In genomic region chr20:50367104-50367674, GRCh38 we compare ENCODE assay signal across 19 cellular contexts.
DNase-seq lines count a peak whose midpoint lies in the region; ATAC-seq, FAIRE-seq and TF ChIP-seq lines count a peak whose summit lies in the region.
"Had no signal": no experiment of that assay in that cellular context is flagged by ENCODE, and none has a peak within 500 bp of the region (broad histone marks: within the 10 kb centered on the region; RNA-seq: fewer than 3 reads in every experiment).

No MANE protein-coding gene starts in this region.

- H3K9me3 ChIP-seq in HCT116 (ENCODE audit: control insufficient read depth in 1 of 2, insufficient read depth in 1 of 2, low read depth in 1 of 2, low read length in 2 of 2) = no peaks in the 10 kb centered on the region
- no peaks in the 10 kb centered on the region for H3K9me3 ChIP-seq in PC-9 (ENCODE audit: insufficient read depth, low read depth)
- H3K9me3 ChIP-seq in kidney (ENCODE audit: control insufficient read depth in 1 of 2, low read length in 2 of 2) = no peaks in the 10 kb centered on the region
- H3K9me3 ChIP-seq in spleen = peaks cover 0 to 5% (median 0%) of the 10 kb centered on the region in 8 donors
- H3K9me3 ChIP-seq: breast epithelium, SJSA1 had no signal

- peak overlapping the region; percentile 59; the same call in 1 of the 2 replicates for H3K4me2 ChIP-seq in HCT116 (ENCODE audit: low read length)
- peak overlapping the region; percentile 57 for H3K4me2 ChIP-seq in PC-9
- H3K4me2 ChIP-seq: KMS-11 had no signal

- H3K4me3 ChIP-seq in HCT116 (replicated peaks in 1 of 2; ENCODE audit: low read depth in 1 of 2, low read length in 2 of 2) = no peak overlapping the region
- H3K4me3 ChIP-seq in PC-9 = no peak overlapping the region
- no peak overlapping the region for H3K4me3 ChIP-seq in kidney (ENCODE audit: low read length in 2 of 2)
- H3K4me3 ChIP-seq in spleen = no peak overlapping the region
- H3K4me3 ChIP-seq: breast epithelium, coronary artery, SJSA1 had no signal

- TF ChIP-seq RAD21 in HCT116 (IDR thresholded peaks at IDR 0.05; ENCODE audit: low read depth) = no peak

- CTCF ChIA-PET in HCT116 (lab: Charles Lee) = no interaction called here
- CTCF ChIA-PET in PC-9 (lab: Charles Lee) = interaction anchor here (0.5 to 0.7 kb wide), 2 partner anchors 91 to 179 kb away, joined by 3 to 17 read pairs; no protein-coding TSS in a partner anchor

- TF ChIP-seq CTCF in HCT116 (IDR thresholded peaks at IDR 0.05 in 2 of 3, conservative IDR thresholded peaks at IDR 0.05 in 1 of 3; ENCODE audit: borderline replicate concordance in 1 of 3, insufficient read depth in 1 of 3, low read depth in 2 of 3, low read length in 2 of 3) (no peak), PC-9 (conservative IDR thresholded peaks at IDR 0.05) (no peak), kidney (IDR thresholded peaks at IDR 0.05; ENCODE audit: borderline replicate concordance, extremely low read depth, insufficient read depth) (no peak), spleen (IDR thresholded peaks at IDR 0.05 in 8 of 11, conservative IDR thresholded peaks at IDR 0.05 in 3 of 11) (no peak), progenitor cell of endocrine pancreas (IDR thresholded peaks at IDR 0.05; ENCODE audit: unreplicated experiment) (no peak)

- H3K9ac ChIP-seq in HCT116 (ENCODE audit: low read length) = no peak overlapping the region
- no peak overlapping the region for H3K9ac ChIP-seq in kidney (ENCODE audit: low read length in 2 of 2)
- H3K9ac ChIP-seq: KMS-11 had no signal

- H3K4me1 Mint-ChIP-seq in progenitor cell of endocrine pancreas (ENCODE audit: low read depth) = peaks cover 8% of the 10 kb centered on the region
- H3K4me1 Mint-ChIP-seq: activated B cell treated with CpG ODN at 0.5 μM for 24 hours had no signal

- intact Hi-C loops in HCT116 (cut with micrococcal nuclease) = no loop called here
- intact Hi-C loops in PC-9 (cut with micrococcal nuclease; ENCODE audit: unreplicated experiment) = no loop called here
- intact Hi-C loops in kidney (cut with DNase I) = no loop called here
- intact Hi-C loops in spleen (cut with DNase I; ENCODE audit: low total_unique reads) = no loop called here

- BruUV-seq in HCT116 (replicated peaks; lab: Mats Ljungman, UMichigan) (no TSS peak), PC-9 (replicated peaks; lab: Mats Ljungman, UMichigan) (no TSS peak)

- FAIRE-seq in kidney (lab: Jason Lieb, UNC) = no peak
- FAIRE-seq: GM18507, H54 had no signal

- H2AFZ ChIP-seq in HCT116 (ENCODE audit: low read depth, low read length, poor library complexity, severe bottlenecking) = peak overlapping the region; percentile 37
- no peak overlapping the region for H2AFZ ChIP-seq in PC-9

- DNase-seq in HCT116 (ENCODE audit: low read depth, low spot score) (no peak), PC-9 (no peak), kidney (peak; percentile 9), spleen (no peak), SHP77 treated with DMSO at 0.1 percent for 48 hours (lab: John Stamatoyannopoulos, UW) (no peak), progenitor cell of endocrine pancreas (ENCODE audit: low spot score, unreplicated experiment) (no peak)
- DNase-seq: activated B cell treated with CpG ODN at 0.5 μM for 24 hours, activated gamma-delta T cell treated with Interleukin-2 at 50 U/mL for 16 hours, activated T-cell treated with anti-CD3 and anti-CD28 coated beads for 4 hours, kidney glomerular epithelial cell had no signal

- peaks cover 18 to 29% of the 10 kb centered on the region in 2 experiments for H3K4me1 ChIP-seq in HCT116 (ENCODE audit: control insufficient read depth in 1 of 2, insufficient read depth in 2 of 2, low read length in 2 of 2)
- H3K4me1 ChIP-seq in PC-9 (replicated peaks; ENCODE audit: insufficient read depth) = peaks cover 34% of the 10 kb centered on the region
- peaks cover 0 to 6% of the 10 kb centered on the region in 2 donors for H3K4me1 ChIP-seq in kidney (ENCODE audit: control insufficient read depth in 1 of 2, insufficient read depth in 1 of 2, low read depth in 1 of 2, low read length in 2 of 2)
- peaks cover 0 to 15% (median 10%) of the 10 kb centered on the region in 6 donors for H3K4me1 ChIP-seq in spleen
- H3K4me1 ChIP-seq: breast epithelium had no signal

- H3K27me3 ChIP-seq in HCT116 (ENCODE audit: insufficient read depth, low read length) (no peaks in the 10 kb centered on the region), PC-9 (ENCODE audit: insufficient read depth, low read depth) (no peaks in the 10 kb centered on the region), spleen (replicated peaks in 1 of 7) (no peaks in the 10 kb centered on the region)
- H3K27me3 ChIP-seq: breast epithelium, SJSA1 had no signal

- peaks cover 25% of the 10 kb centered on the region; the same call in 1 of the 2 replicates for H3F3A ChIP-seq in PC-9 (ENCODE audit: insufficient read depth, low read depth)

- H3K27me3 Mint-ChIP-seq in progenitor cell of endocrine pancreas = peaks cover 11% of the 10 kb centered on the region

- H3K79me2 ChIP-seq in HCT116 (ENCODE audit: insufficient read depth, low read length) (no peaks in the 10 kb centered on the region), PC-9 (ENCODE audit: low read depth) (no peaks in the 10 kb centered on the region)

- peaks cover 4% of the 10 kb centered on the region for H3K9me3 Mint-ChIP-seq in progenitor cell of endocrine pancreas (ENCODE audit: low read depth)
- H3K9me3 Mint-ChIP-seq: activated B cell treated with CpG ODN at 0.5 μM for 24 hours; activated CD8-positive, alpha-beta T cell treated with anti-CD3 and anti-CD28 coated beads for 36 hours had no signal

- H3K27ac ChIP-seq in HCT116 (ENCODE audit: low read depth, low read length) (no peak overlapping the region), PC-9 (peak overlapping the region; percentile 30), kidney (ENCODE audit: low read depth in 2 of 2, low read length in 2 of 2) (peak overlapping the region; percentile 34 to 40), spleen (peak overlapping the region in 6 of 8 donors; percentile 40 to 76 (median 58))
- H3K27ac ChIP-seq: breast epithelium, coronary artery, KMS-11, SJSA1 had no signal

- POLR2A ChIA-PET in HCT116 (lab: Charles Lee) = no interaction called here
- POLR2A ChIA-PET in PC-9 (lab: Charles Lee; ENCODE audit: unreplicated experiment) = interaction anchor here (0.6 kb wide), 1 partner anchor 13 kb away, joined by 4 read pairs; no protein-coding TSS in a partner anchor

- no peak for TF ChIP-seq POLR2A in HCT116 (IDR thresholded peaks at IDR 0.05; ENCODE audit: borderline replicate concordance, extremely low read depth, insufficient read depth, insufficient read length)
- TF ChIP-seq POLR2A in spleen (IDR thresholded peaks at IDR 0.05) = no peak

- RAD21 ChIA-PET in HCT116 (lab: Charles Lee; ENCODE audit: low non-redundant PET in 1 of 2, low total read pairs in 2 of 2, uncharacterized antibody in 2 of 2, unreplicated experiment in 2 of 2) = no interaction called here

- H3K4me3 Mint-ChIP-seq in progenitor cell of endocrine pancreas (ENCODE audit: low read depth) = no peak overlapping the region
- H3K4me3 Mint-ChIP-seq: activated B cell treated with CpG ODN at 0.5 μM for 24 hours; activated CD8-positive, alpha-beta T cell treated with anti-CD3 and anti-CD28 coated beads for 36 hours; nephron had no signal

- H3K36me3 ChIP-seq in HCT116 (ENCODE audit: control insufficient read depth in 1 of 2, insufficient read depth in 2 of 2, low read length in 2 of 2) = no peaks in the 10 kb centered on the region
- H3K36me3 ChIP-seq in PC-9 (ENCODE audit: low read depth) = no peaks in the 10 kb centered on the region
- no peaks in the 10 kb centered on the region for H3K36me3 ChIP-seq in kidney (ENCODE audit: control insufficient read depth in 1 of 2, insufficient read depth in 2 of 2, low read length in 2 of 2)
- no peaks in the 10 kb centered on the region for H3K36me3 ChIP-seq in spleen
- H3K36me3 ChIP-seq: breast epithelium, SJSA1 had no signal

- H3K27ac Mint-ChIP-seq in progenitor cell of endocrine pancreas = no peak overlapping the region
- H3K27ac Mint-ChIP-seq: activated CD8-positive, alpha-beta T cell treated with anti-CD3 and anti-CD28 coated beads for 36 hours had no signal

- H3K9me2 ChIP-seq in HCT116 (ENCODE audit: insufficient read depth) = no peaks in the 10 kb centered on the region
- H3K9me2 ChIP-seq in PC-9 (ENCODE audit: insufficient read depth) = no peaks in the 10 kb centered on the region

- ATAC-seq in HCT116 (no peak), HG02642 (IDR thresholded peaks at IDR 0.05; ENCODE audit: poor library complexity, unreplicated experiment) (no peak)
- ATAC-seq: activated CD8-positive, alpha-beta T cell treated with anti-CD3 and anti-CD28 coated beads for 36 hours had no signal

- WGBS in spleen, 5 donors = 58 to 76% (median 74%) methylated on average over 5 of the region's 5 CpGs

- H3K36me3 Mint-ChIP-seq in progenitor cell of endocrine pancreas (ENCODE audit: insufficient read depth) = no peaks in the 10 kb centered on the region

- H4K20me1 ChIP-seq in HCT116 (ENCODE audit: insufficient read depth) = no peaks in the 10 kb centered on the region
- no peaks in the 10 kb centered on the region for H4K20me1 ChIP-seq in PC-9 (ENCODE audit: insufficient read depth)

TF ChIP-seq in HCT116, 20 proteins besides CTCF, POLR2A, EP300 and RAD21 (continues in another document):
- TF ChIP-seq EZH2 (IDR thresholded peaks at IDR 0.05) = no peak
- TF ChIP-seq EZH2phosphoT487 (IDR thresholded peaks at IDR 0.05; ENCODE audit: borderline replicate concordance) = no peak
- TF ChIP-seq ZFX (IDR thresholded peaks at IDR 0.05) = no peak
- TF ChIP-seq FOSL1 (IDR thresholded peaks at IDR 0.05; ENCODE audit: low read depth) = no peak
- no peak for TF ChIP-seq ELF1 (IDR thresholded peaks at IDR 0.05; ENCODE audit: borderline replicate concordance, low read depth)
- TF ChIP-seq SRF (IDR thresholded peaks at IDR 0.05; ENCODE audit: low read depth) = no peak
- TF ChIP-seq, protein P1, sequence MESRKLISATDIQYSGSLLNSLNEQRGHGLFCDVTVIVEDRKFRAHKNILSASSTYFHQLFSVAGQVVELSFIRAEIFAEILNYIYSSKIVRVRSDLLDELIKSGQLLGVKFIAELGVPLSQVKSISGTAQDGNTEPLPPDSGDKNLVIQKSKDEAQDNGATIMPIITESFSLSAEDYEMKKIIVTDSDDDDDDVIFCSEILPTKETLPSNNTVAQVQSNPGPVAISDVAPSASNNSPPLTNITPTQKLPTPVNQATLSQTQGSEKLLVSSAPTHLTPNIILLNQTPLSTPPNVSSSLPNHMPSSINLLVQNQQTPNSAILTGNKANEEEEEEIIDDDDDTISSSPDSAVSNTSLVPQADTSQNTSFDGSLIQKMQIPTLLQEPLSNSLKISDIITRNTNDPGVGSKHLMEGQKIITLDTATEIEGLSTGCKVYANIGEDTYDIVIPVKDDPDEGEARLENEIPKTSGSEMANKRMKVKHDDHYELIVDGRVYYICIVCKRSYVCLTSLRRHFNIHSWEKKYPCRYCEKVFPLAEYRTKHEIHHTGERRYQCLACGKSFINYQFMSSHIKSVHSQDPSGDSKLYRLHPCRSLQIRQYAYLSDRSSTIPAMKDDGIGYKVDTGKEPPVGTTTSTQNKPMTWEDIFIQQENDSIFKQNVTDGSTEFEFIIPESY (IDR thresholded peaks at IDR 0.05; ENCODE audit: extremely low read depth, insufficient replicate concordance, low read length) = no peak
- no peak for TF ChIP-seq JUND (IDR thresholded peaks at IDR 0.05)
- TF ChIP-seq POLR2AphosphoS5 (IDR thresholded peaks at IDR 0.05; ENCODE audit: low read depth, low read length) = no peak
